In genomic region chr12:53757095-53757770, GRCh38 we compare ENCODE assay signal across 9 cellular contexts. TPM values are rescaled to one million over a fixed set of nuclear protein-coding genes. Genes with fewer than 3 reads are reported as not detected.
DNase-seq lines count a peak whose midpoint lies in the region; ATAC-seq and TF ChIP-seq lines count a peak whose summit lies in the region.
"Had no signal": no experiment of that assay in that cellular context is flagged by ENCODE, and none has a peak within 500 bp of the region (broad histone marks: within the 10 kb centered on the region; RNA-seq: fewer than 3 reads in every experiment).

No MANE protein-coding gene starts in this region.

- H4K20me1 ChIP-seq in OCI-LY3 (ENCODE audit: insufficient read depth, low read length), result no peaks in the 10 kb centered on the region

- no peaks in the 10 kb centered on the region for H3K36me3 Mint-ChIP-seq in activated T-helper 1 cell treated with anti-CD3 and anti-CD28 coated beads, Interleukin-12 subunit alpha, Interleukin-12 subunit beta, Interleukin-2, Interleukin-4 antibody, amounts not matched to agents 30 ng/mL and 10 ng/mL and 1 ng/mL, durations not matched to agents 14 hours and 24 hours and 36 hours (ENCODE audit: low read depth)

- intact Hi-C loops in activated T-helper 1 cell treated with anti-CD3 and anti-CD28 coated beads, Interleukin-12 subunit alpha, Interleukin-12 subunit beta, Interleukin-2, Interleukin-4 antibody, amounts not matched to agents 30 ng/mL and 10 ng/mL and 1 ng/mL, durations not matched to agents 14 hours and 24 hours and 36 hours (cut with micrococcal nuclease), result loop anchor here (1.0 to 10.0 kb wide), 3 partner anchors 11 to 752 kb away; partner anchors contain the start of genes CALCOCO1 and EIF4B

- peak overlapping the region; percentile 56 for H3K27ac Mint-ChIP-seq in activated T-helper 1 cell treated with anti-CD3 and anti-CD28 coated beads, Interleukin-12 subunit alpha, Interleukin-12 subunit beta, Interleukin-2, Interleukin-4 antibody, amounts not matched to agents 30 ng/mL and 10 ng/mL and 1 ng/mL, durations not matched to agents 14 hours and 24 hours and 36 hours

- H3K4me3 Mint-ChIP-seq in activated T-helper 1 cell treated with anti-CD3 and anti-CD28 coated beads, Interleukin-12 subunit alpha, Interleukin-12 subunit beta, Interleukin-2, Interleukin-4 antibody, amounts not matched to agents 30 ng/mL and 10 ng/mL and 1 ng/mL, durations not matched to agents 14 hours and 24 hours and 36 hours, result peak overlapping the region; percentile 43

- peak; percentile 87 for DNase-seq in COLO829 (ENCODE audit: low spot score)
- peak; percentile 71 for DNase-seq in activated T-helper 1 cell treated with anti-CD3 and anti-CD28 coated beads, Interleukin-12 subunit alpha, Interleukin-12 subunit beta, Interleukin-2, Interleukin-4 antibody, amounts not matched to agents 30 ng/mL and 10 ng/mL and 1 ng/mL, durations not matched to agents 14 hours and 24 hours and 36 hours (ENCODE audit: low spot score)
- peak; percentile 30 to 79 for DNase-seq in foreskin fibroblast
- peak; percentile 84 for DNase-seq in superior temporal gyrus (ENCODE audit: extremely low spot score)

- peak overlapping the region; percentile 97 for H3K4me2 ChIP-seq in OCI-LY3 (ENCODE audit: low read length)

- ATAC-seq in GM19438 (IDR thresholded peaks at IDR 0.05; ENCODE audit: low read depth, unreplicated experiment), result peak; percentile 61
- ATAC-seq in HG03571 (IDR thresholded peaks at IDR 0.05; ENCODE audit: unreplicated experiment), result peak; percentile 49

- H3K4me3 ChIP-seq in OCI-LY3 (ENCODE audit: low read length) (peak overlapping the region; percentile 76), foreskin fibroblast (ENCODE audit: low read depth in 1 of 2, low read length in 2 of 2) (no peak overlapping the region), neuron (ENCODE audit: low read length) (peak overlapping the region; percentile 18)

- H3K9me3 Mint-ChIP-seq in activated T-helper 1 cell treated with anti-CD3 and anti-CD28 coated beads, Interleukin-12 subunit alpha, Interleukin-12 subunit beta, Interleukin-2, Interleukin-4 antibody, amounts not matched to agents 30 ng/mL and 10 ng/mL and 1 ng/mL, durations not matched to agents 14 hours and 24 hours and 36 hours, result no peaks in the 10 kb centered on the region

- TF ChIP-seq CTCF in OCI-LY3 (IDR thresholded peaks at IDR 0.05; ENCODE audit: low read depth, low read length) (peak; percentile 88), foreskin fibroblast (IDR thresholded peaks at IDR 0.05; ENCODE audit: low read depth, low read length) (peak; percentile 92)

- peaks cover 66% of the 10 kb centered on the region for H3K4me1 ChIP-seq in OCI-LY3 (ENCODE audit: low read length)
- H3K4me1 ChIP-seq in neuron (ENCODE audit: insufficient read depth, low read length), result peaks cover 4% of the 10 kb centered on the region

- H3K9me3 ChIP-seq in OCI-LY3 (ENCODE audit: insufficient read depth, low read length) (no peaks in the 10 kb centered on the region), neuron (ENCODE audit: low read length) (peaks cover 5% of the 10 kb centered on the region)

- peak overlapping the region; percentile 91 for H2AFZ ChIP-seq in OCI-LY3 (ENCODE audit: low read depth, low read length)
- H2AFZ ChIP-seq in neuron (ENCODE audit: low read depth, low read length), result no peak overlapping the region

- H3K27me3 ChIP-seq in OCI-LY3 (ENCODE audit: low read depth, low read length) (peaks cover 58% of the 10 kb centered on the region), neuron (ENCODE audit: insufficient read depth, low read length) (peaks cover 65% of the 10 kb centered on the region)

- H3K27ac ChIP-seq in OCI-LY3 (ENCODE audit: low read length), result no peak overlapping the region
- H3K27ac ChIP-seq: epithelial cell of prostate had no signal

- H3K36me3 ChIP-seq in OCI-LY3 (replicated peaks; ENCODE audit: low read depth, low read length) (no peaks in the 10 kb centered on the region), neuron (ENCODE audit: insufficient read depth, low read length) (no peaks in the 10 kb centered on the region)

- H3K4me1 Mint-ChIP-seq in activated T-helper 1 cell treated with anti-CD3 and anti-CD28 coated beads, Interleukin-12 subunit alpha, Interleukin-12 subunit beta, Interleukin-2, Interleukin-4 antibody, amounts not matched to agents 30 ng/mL and 10 ng/mL and 1 ng/mL, durations not matched to agents 14 hours and 24 hours and 36 hours (ENCODE audit: low read depth), result peaks cover 16% of the 10 kb centered on the region

- peaks cover 36% of the 10 kb centered on the region for H3K27me3 Mint-ChIP-seq in activated T-helper 1 cell treated with anti-CD3 and anti-CD28 coated beads, Interleukin-12 subunit alpha, Interleukin-12 subunit beta, Interleukin-2, Interleukin-4 antibody, amounts not matched to agents 30 ng/mL and 10 ng/mL and 1 ng/mL, durations not matched to agents 14 hours and 24 hours and 36 hours (ENCODE audit: insufficient read depth)

- H3K9ac ChIP-seq in OCI-LY3 (ENCODE audit: low read length), result peak overlapping the region; percentile 56

- no peaks in the 10 kb centered on the region for H3K79me2 ChIP-seq in OCI-LY3 (ENCODE audit: low read length)

RNA-seq across cellular contexts. Expression of gene CISTR, which starts 5.5 kb away (rescaled TPM):
- not detected in 2 replicates for total RNA-seq in activated T-helper 1 cell treated with anti-CD3 and anti-CD28 coated beads, Interleukin-12 subunit alpha, Interleukin-12 subunit beta, Interleukin-2, Interleukin-4 antibody, amounts not matched to agents 30 ng/mL and 10 ng/mL and 1 ng/mL, durations not matched to agents 14 hours and 24 hours and 36 hours

RNA-seq across cellular contexts. Expression of gene CALCOCO1, which starts 30.0 kb away (rescaled TPM):
- 17.4 and 19.2 TPM in 2 replicates for total RNA-seq in activated T-helper 1 cell treated with anti-CD3 and anti-CD28 coated beads, Interleukin-12 subunit alpha, Interleukin-12 subunit beta, Interleukin-2, Interleukin-4 antibody, amounts not matched to agents 30 ng/mL and 10 ng/mL and 1 ng/mL, durations not matched to agents 14 hours and 24 hours and 36 hours

Comparison
In these comparisons a context has a peak if more than half of its experiments do, and no peak if none do; other contexts are left out.
1. H3K4me3 ChIP-seq: peak in OCI-LY3 (single experiment) and neuron (single experiment); none in foreskin fibroblast (0 of 2).
2. Peak in every context shown above with its lines, with median percentiles within 50 percentile points of each other: DNase-seq.